10 cellular contexts compared by ENCODE assay signal in the genomic region with DNA sequence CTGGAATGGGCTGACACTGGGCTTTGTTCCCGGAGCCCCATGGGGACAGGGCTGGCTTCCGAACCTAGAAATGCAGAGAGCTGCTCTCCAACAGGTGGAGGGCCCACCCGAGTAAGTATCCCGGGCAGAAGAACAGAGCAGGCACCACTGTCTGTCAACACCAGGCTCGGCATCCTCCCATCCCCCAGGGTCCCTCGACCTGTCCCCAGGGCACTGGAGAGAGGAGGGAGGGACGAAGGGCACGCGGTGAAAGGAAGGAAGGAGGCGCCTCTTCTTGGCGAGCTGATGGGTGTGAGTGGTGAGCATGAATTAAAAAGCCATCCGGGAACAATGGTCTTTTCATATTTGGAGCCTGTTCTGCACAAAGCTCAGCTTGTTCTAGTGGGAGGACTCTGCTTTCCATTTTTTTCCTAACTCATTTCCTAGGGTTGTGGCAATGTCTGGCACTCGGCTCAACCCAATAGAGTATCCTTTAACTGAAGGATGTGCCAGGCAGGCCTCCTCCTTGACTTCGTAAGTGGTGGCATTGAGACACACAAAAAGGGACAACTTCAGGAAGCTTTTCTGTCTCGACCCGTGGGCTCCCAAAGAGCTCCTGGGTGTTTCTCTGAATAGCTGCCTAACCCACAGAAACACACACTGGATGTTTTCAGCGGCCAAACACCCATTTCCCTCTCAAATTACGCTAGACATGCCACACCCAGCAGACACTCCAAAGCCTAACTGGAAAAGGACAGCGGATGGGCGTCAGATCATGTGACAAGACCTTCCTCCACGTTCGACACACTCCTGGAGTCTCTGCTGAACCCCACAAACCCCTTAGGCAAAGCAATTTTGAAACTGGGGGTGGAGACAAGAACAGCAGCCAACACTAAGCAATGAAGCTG. TPM values are rescaled to one million over a fixed set of nuclear protein-coding genes. Genes with fewer than 3 reads are reported as not detected.
DNase-seq lines count a peak whose midpoint lies in the region; ATAC-seq and TF ChIP-seq lines count a peak whose summit lies in the region.
"Had no signal": no experiment of that assay in that cellular context is flagged by ENCODE, and none has a peak within 500 bp of the region (broad histone marks: within the 10 kb centered on the region; RNA-seq: fewer than 3 reads in every experiment).

No MANE protein-coding gene starts in this region.

- H3K27me3 ChIP-seq in foreskin keratinocyte: no peaks in the 10 kb centered on the region
- no peaks in the 10 kb centered on the region for H3K27me3 ChIP-seq in osteoblast (ENCODE audit: insufficient read depth, low read length)
- H3K27me3 ChIP-seq in ovary: no peaks in the 10 kb centered on the region
- H3K27me3 ChIP-seq: SJSA1 had no signal

- DNase-seq in Ammon's horn (ENCODE audit: low spot score) (peak; percentile 79), NCI-H748 treated with DMSO at 0.1 percent for 48 hours (lab: John Stamatoyannopoulos, UW) (peak; percentile 39), foreskin keratinocyte (no peak), osteoblast (ENCODE audit: insufficient read length, low spot score, missing footprints) (no peak), ovary (no peak), DMS 273 (lab: John Stamatoyannopoulos, UW; ENCODE audit: unreplicated experiment) (no peak), NOMO-1 treated with dmso at 0.1 percent for 144 hours (lab: John Stamatoyannopoulos, UW; ENCODE audit: unreplicated experiment) (no peak)
- DNase-seq: activated gamma-delta T cell treated with Interleukin-2 at 50 U/mL for 16 hours had no signal

- ATAC-seq in foreskin keratinocyte: peak; percentile 65
- no peak for ATAC-seq in HG02610 (IDR thresholded peaks at IDR 0.05; ENCODE audit: unreplicated experiment)

- TF ChIP-seq POLR2A in ovary (IDR thresholded peaks at IDR 0.05): no peak

- no peaks in the 10 kb centered on the region for H3K9me3 ChIP-seq in osteoblast (ENCODE audit: low read depth, low read length)
- no peaks in the 10 kb centered on the region for H3K9me3 ChIP-seq in ovary

- no peak for TF ChIP-seq CTCF in foreskin keratinocyte (conservative IDR thresholded peaks at IDR 0.05)
- TF ChIP-seq CTCF in osteoblast (IDR thresholded peaks at IDR 0.05; ENCODE audit: extremely low read depth, low read depth, low read length): no peak
- no peak for TF ChIP-seq CTCF in ovary (IDR thresholded peaks at IDR 0.05)

- H3K4me1 ChIP-seq in foreskin keratinocyte (peaks cover 12% of the 10 kb centered on the region), osteoblast (ENCODE audit: insufficient read depth, low read length) (peaks cover 21% of the 10 kb centered on the region), ovary (ENCODE audit: insufficient read depth) (no peaks in the 10 kb centered on the region)
- H3K4me1 ChIP-seq: SJSA1 had no signal

- no peaks in the 10 kb centered on the region for H3K36me3 ChIP-seq in osteoblast (ENCODE audit: insufficient read depth, low read length)
- no peaks in the 10 kb centered on the region for H3K36me3 ChIP-seq in ovary
- H3K36me3 ChIP-seq: SJSA1 had no signal

- peak overlapping the region; percentile 44 for H3K4me3 ChIP-seq in osteoblast (ENCODE audit: insufficient read depth, low read length)
- H3K4me3 ChIP-seq in ovary: no peak overlapping the region
- H3K4me3 ChIP-seq: SJSA1 had no signal

- peaks cover 94% of the 10 kb centered on the region for H3K79me2 ChIP-seq in osteoblast (ENCODE audit: insufficient read depth, low read length)

- H2AFZ ChIP-seq in osteoblast (ENCODE audit: low read length): peak overlapping the region; percentile 40

- TF ChIP-seq EP300 in ovary (IDR thresholded peaks at IDR 0.05): no peak

- H3K27ac ChIP-seq in foreskin keratinocyte (peak overlapping the region; percentile 25), osteoblast (ENCODE audit: low read depth, low read length) (no peak overlapping the region), ovary (no peak overlapping the region)
- H3K27ac ChIP-seq: SJSA1 had no signal

- H3K4me2 ChIP-seq in osteoblast (ENCODE audit: insufficient read depth, low read length): peak overlapping the region; percentile 66

- intact Hi-C loops in ovary (cut with DNase I): no loop called here

- H4K20me1 ChIP-seq in osteoblast (ENCODE audit: insufficient read depth, low read length): peaks cover 55% of the 10 kb centered on the region

- 78 to 82% (median 78%) methylated on average over 22 of the region's 22 CpGs for WGBS in ovary, 3 donors

RNA-seq across cellular contexts. Expression of a gene that starts 47.7 kb away (rescaled TPM):
- total RNA-seq in foreskin keratinocyte (5.9 and 8.9 TPM in 2 replicates), osteoblast (14.1 and 14.5 TPM in 2 replicates), ovary (10 to 100 TPM in 5 of 7 donors, 1 to 10 TPM in 2; 5.5 to 17.6 (median 12.6) TPM)
- polyA plus RNA-seq in foreskin keratinocyte (1.1 and 1.2 TPM in 2 replicates), ovary (1 to 10 TPM; 3.4 to 6.5 TPM)

Comparison
In these comparisons a context has a peak if more than half of its experiments do, and no peak if none do; other contexts are left out.
1. DNase-seq: peak in Ammon's horn (single experiment) and NCI-H748 treated with DMSO at 0.1 percent for 48 hours (single experiment); none in foreskin keratinocyte (0 of 2), osteoblast (single experiment), ovary (0 of 5), DMS 273 (single experiment) and NOMO-1 treated with dmso at 0.1 percent for 144 hours (single experiment).